9 cellular contexts compared by ENCODE assay signal in genomic region chr4:104394409-104394813, GRCh38.
DNase-seq lines count a peak whose midpoint lies in the region; ATAC-seq and TF ChIP-seq lines count a peak whose summit lies in the region.
"Had no signal": no experiment of that assay in that cellular context is flagged by ENCODE, and none has a peak within 500 bp of the region (broad histone marks: within the 10 kb centered on the region; RNA-seq: fewer than 3 reads in every experiment).

No MANE protein-coding gene starts in this region.

- DNase-seq in COR-L47 (lab: John Stamatoyannopoulos, UW) (peak; percentile 70), NCI-H1694 treated with DMSO at 0.1 percent for 48 hours (lab: John Stamatoyannopoulos, UW) (peak; percentile 39), caudate nucleus (lab: John Stamatoyannopoulos, UW) (peak in 50 of 61 donors; percentile 2 to 77 (median 42)), nephron progenitor cell (peak; percentile 18), mesenteric fat pad (ENCODE audit: low spot score) (no peak), colonic mucosa (no peak)
- DNase-seq: central memory CD4-positive, alpha-beta T cell had no signal

- H3K27me3 ChIP-seq in colonic mucosa = no peaks in the 10 kb centered on the region

- ATAC-seq in HG02588 (IDR thresholded peaks at IDR 0.05; ENCODE audit: unreplicated experiment) (no peak), HG03354 (IDR thresholded peaks at IDR 0.05; ENCODE audit: poor library complexity, severe bottlenecking, unreplicated experiment) (no peak)

- H3K4me3 ChIP-seq in colonic mucosa = no peak overlapping the region

- H3K27ac Mint-ChIP-seq in nephron progenitor cell = peak overlapping the region; percentile 9

- H3K9me3 ChIP-seq in colonic mucosa = no peaks in the 10 kb centered on the region

- H3K36me3 ChIP-seq in colonic mucosa = no peaks in the 10 kb centered on the region

- H3K4me1 Mint-ChIP-seq in nephron progenitor cell = peaks cover 31% of the 10 kb centered on the region

- H3K9ac ChIP-seq in colonic mucosa (ENCODE audit: low read depth in 2 of 2, low read length in 2 of 2) = no peak overlapping the region

- no peaks in the 10 kb centered on the region for H3K9me3 Mint-ChIP-seq in nephron progenitor cell

- H3K36me3 Mint-ChIP-seq in nephron progenitor cell (ENCODE audit: low read depth) = no peaks in the 10 kb centered on the region

- H3K4me1 ChIP-seq in colonic mucosa = no peaks in the 10 kb centered on the region

- H3K27ac ChIP-seq in caudate nucleus (ENCODE audit: low read depth, low read length) = peak overlapping the region; percentile 72
- no peak overlapping the region for H3K27ac ChIP-seq in colonic mucosa

- peak overlapping the region; percentile 47 for H3K4me3 Mint-ChIP-seq in nephron progenitor cell

- intact Hi-C loops in colonic mucosa (cut with DNase I) = no loop called here

- TF ChIP-seq CTCF in nephron progenitor cell (IDR thresholded peaks at IDR 0.05) = no peak
- TF ChIP-seq CTCF in colonic mucosa (IDR thresholded peaks at IDR 0.05) = no peak

- H3K27me3 Mint-ChIP-seq in nephron progenitor cell (ENCODE audit: low read depth, poor library complexity) = no peaks in the 10 kb centered on the region

Comparison
In these comparisons a context has a peak if more than half of its experiments do, and no peak if none do; other contexts are left out.
1. DNase-seq: peak in COR-L47 (single experiment), NCI-H1694 treated with DMSO at 0.1 percent for 48 hours (single experiment), caudate nucleus (50 of 61) and nephron progenitor cell (single experiment); none in mesenteric fat pad (single experiment) and colonic mucosa (single experiment).